Comparison of ENCODE assay signal across 10 cellular contexts in genomic region chr13:73913043-73913740, GRCh38.
DNase-seq lines count a peak whose midpoint lies in the region; ATAC-seq and TF ChIP-seq lines count a peak whose summit lies in the region.
"Had no signal": no experiment of that assay in that cellular context is flagged by ENCODE, and none has a peak within 500 bp of the region (broad histone marks: within the 10 kb centered on the region; RNA-seq: fewer than 3 reads in every experiment).

No MANE protein-coding gene starts in this region.

- H3K27ac ChIP-seq in rectal smooth muscle tissue (ENCODE audit: low read depth, low read length) (peak overlapping the region; percentile 45), RWPE1 (no peak overlapping the region)
- H3K27ac ChIP-seq: psoas muscle had no signal

- H3K36me3 ChIP-seq in rectal smooth muscle tissue (ENCODE audit: control insufficient read depth, insufficient read depth, low read length): no peaks in the 10 kb centered on the region

- H3K9ac ChIP-seq in rectal smooth muscle tissue (ENCODE audit: low read length): no peak overlapping the region

- peaks cover 15% of the 10 kb centered on the region for H3K4me1 ChIP-seq in rectal smooth muscle tissue (ENCODE audit: control insufficient read depth, insufficient read depth, low read length)
- H3K4me1 ChIP-seq: psoas muscle had no signal

- peak; percentile 10 for DNase-seq in fibroblast of gingiva (ENCODE audit: low read depth)
- no peak for DNase-seq in NCI-H1417 (lab: John Stamatoyannopoulos, UW)
- no peak for DNase-seq in LoVo (ENCODE audit: low spot score)
- DNase-seq in RWPE1 (ENCODE audit: low spot score): no peak
- DNase-seq: psoas muscle, SHP77 treated with DMSO at 0.1 percent for 48 hours had no signal

- POLR2A ChIA-PET in RWPE1 (lab: Yijun Ruan, JAX; ENCODE audit: low non-redundant PET): no interaction called here

- no peak for TF ChIP-seq CTCF in RWPE1 (conservative IDR thresholded peaks at IDR 0.05; ENCODE audit: low read depth)

- H3K4me3 ChIP-seq in rectal smooth muscle tissue (ENCODE audit: low read length): no peak overlapping the region
- H3K4me3 ChIP-seq: psoas muscle had no signal

- CTCF ChIA-PET in RWPE1 (lab: Yijun Ruan, JAX): no interaction called here

- no peaks in the 10 kb centered on the region for H3K27me3 ChIP-seq in rectal smooth muscle tissue (ENCODE audit: control insufficient read depth, insufficient read depth, low read length)

- peak; percentile 69 for ATAC-seq in GM18517 (IDR thresholded peaks at IDR 0.05; ENCODE audit: unreplicated experiment)
- peak; percentile 56 for ATAC-seq in HG03060 (IDR thresholded peaks at IDR 0.05; ENCODE audit: low read depth, unreplicated experiment)
- no peak for ATAC-seq in GM19452 (IDR thresholded peaks at IDR 0.05; ENCODE audit: unreplicated experiment)
